ENCODE assay signal across 1 cellular context in genomic region chr4:74654230-74654681, GRCh38.
TF ChIP-seq lines count a peak whose summit lies in the region.

No MANE protein-coding gene starts in this region.

TF ChIP-seq in GM12878, 131 proteins besides CTCF, POLR2A, EP300 and RAD21 (continued from another document):
- no peak for TF ChIP-seq POLR2AphosphoS2 (IDR thresholded peaks at IDR 0.05; ENCODE audit: low read depth, low read length)
- TF ChIP-seq SIN3A (IDR thresholded peaks at IDR 0.05; ENCODE audit: low read depth, low read length), result no peak
- TF ChIP-seq JUNB (IDR thresholded peaks at IDR 0.05), result no peak
- TF ChIP-seq, protein P1, sequence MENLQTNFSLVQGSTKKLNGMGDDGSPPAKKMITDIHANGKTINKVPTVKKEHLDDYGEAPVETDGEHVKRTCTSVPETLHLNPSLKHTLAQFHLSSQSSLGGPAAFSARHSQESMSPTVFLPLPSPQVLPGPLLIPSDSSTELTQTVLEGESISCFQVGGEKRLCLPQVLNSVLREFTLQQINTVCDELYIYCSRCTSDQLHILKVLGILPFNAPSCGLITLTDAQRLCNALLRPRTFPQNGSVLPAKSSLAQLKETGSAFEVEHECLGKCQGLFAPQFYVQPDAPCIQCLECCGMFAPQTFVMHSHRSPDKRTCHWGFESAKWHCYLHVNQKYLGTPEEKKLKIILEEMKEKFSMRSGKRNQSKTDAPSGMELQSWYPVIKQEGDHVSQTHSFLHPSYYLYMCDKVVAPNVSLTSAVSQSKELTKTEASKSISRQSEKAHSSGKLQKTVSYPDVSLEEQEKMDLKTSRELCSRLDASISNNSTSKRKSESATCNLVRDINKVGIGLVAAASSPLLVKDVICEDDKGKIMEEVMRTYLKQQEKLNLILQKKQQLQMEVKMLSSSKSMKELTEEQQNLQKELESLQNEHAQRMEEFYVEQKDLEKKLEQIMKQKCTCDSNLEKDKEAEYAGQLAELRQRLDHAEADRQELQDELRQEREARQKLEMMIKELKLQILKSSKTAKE (IDR thresholded peaks at IDR 0.05; ENCODE audit: low read depth, poor library complexity, severe bottlenecking), result no peak
- no peak for TF ChIP-seq POLR2AphosphoS5 (IDR thresholded peaks at IDR 0.05; ENCODE audit: low read length)
- no peak for TF ChIP-seq RCOR1 (conservative IDR thresholded peaks at IDR 0.05; ENCODE audit: low read depth, low read length)
- TF ChIP-seq EGR1 (IDR thresholded peaks at IDR 0.05; ENCODE audit: borderline replicate concordance in 1 of 2, low read depth in 2 of 2, low read length in 2 of 2), result no peak
- TF ChIP-seq SREBF2 (IDR thresholded peaks at IDR 0.05; ENCODE audit: low read length), result no peak
- no peak for TF ChIP-seq RBBP5 (conservative IDR thresholded peaks at IDR 0.05)
- peak; percentile 77; the same call in 1 of the 2 replicates for TF ChIP-seq SPI1 (IDR thresholded peaks at IDR 0.05; ENCODE audit: borderline replicate concordance, insufficient read depth, low read depth, low read length)
- TF ChIP-seq KDM1A (IDR thresholded peaks at IDR 0.05; ENCODE audit: borderline replicate concordance), result no peak
- TF ChIP-seq SMAD5 (IDR thresholded peaks at IDR 0.05; ENCODE audit: low read depth), result no peak
- 0 out of 2 replicates have a peak, but pooled peaks have one; percentile 25 for TF ChIP-seq ZNF687 (IDR thresholded peaks at IDR 0.05)
- TF ChIP-seq SIX5 (IDR thresholded peaks at IDR 0.05; ENCODE audit: low read depth, low read length, severe bottlenecking), result no peak
- TF ChIP-seq BHLHE40 (IDR thresholded peaks at IDR 0.05; ENCODE audit: borderline replicate concordance in 1 of 2, low read depth in 2 of 2, low read length in 1 of 2), result peak; percentile 34 to 66; a peak in 1 of 4 replicates
- TF ChIP-seq MEF2B (IDR thresholded peaks at IDR 0.05; ENCODE audit: partially characterized antibody, poor library complexity, severe bottlenecking), result peak; percentile 42
- TF ChIP-seq TCF3 (IDR thresholded peaks at IDR 0.05; ENCODE audit: borderline replicate concordance, insufficient read depth, low read depth, low read length), result no peak
- no peak for TF ChIP-seq FOXK2 (IDR thresholded peaks at IDR 0.05)
- no peak for TF ChIP-seq JUND (IDR thresholded peaks at IDR 0.05; ENCODE audit: low read depth, low read length)
- peak; percentile 75 for TF ChIP-seq BMI1 (IDR thresholded peaks at IDR 0.05; ENCODE audit: borderline replicate concordance)
- TF ChIP-seq IKZF1 (conservative IDR thresholded peaks at IDR 0.05), result peak; percentile 85
- no peak for TF ChIP-seq BRCA1 (IDR thresholded peaks at IDR 0.05; ENCODE audit: low read depth, low read length)
- TF ChIP-seq MTA2 (IDR thresholded peaks at IDR 0.05; ENCODE audit: low read depth), result peak; percentile 94
- no peak; a peak in 1 of 4 replicates for TF ChIP-seq CEBPB (IDR thresholded peaks at IDR 0.05; ENCODE audit: borderline replicate concordance in 1 of 2, low read depth in 2 of 2, low read length in 2 of 2)
- no peak for TF ChIP-seq TAF1 (IDR thresholded peaks at IDR 0.05; ENCODE audit: borderline replicate concordance, low read depth, low read length)
- peak; percentile 63; the same call in 1 of the 2 replicates for TF ChIP-seq NBN (IDR thresholded peaks at IDR 0.05)
- no peak for TF ChIP-seq SUZ12 (IDR thresholded peaks at IDR 0.05; ENCODE audit: unreplicated experiment)
- no peak for TF ChIP-seq TBL1XR1 (IDR thresholded peaks at IDR 0.05; ENCODE audit: low read depth, low read length)
- TF ChIP-seq, protein P2, sequence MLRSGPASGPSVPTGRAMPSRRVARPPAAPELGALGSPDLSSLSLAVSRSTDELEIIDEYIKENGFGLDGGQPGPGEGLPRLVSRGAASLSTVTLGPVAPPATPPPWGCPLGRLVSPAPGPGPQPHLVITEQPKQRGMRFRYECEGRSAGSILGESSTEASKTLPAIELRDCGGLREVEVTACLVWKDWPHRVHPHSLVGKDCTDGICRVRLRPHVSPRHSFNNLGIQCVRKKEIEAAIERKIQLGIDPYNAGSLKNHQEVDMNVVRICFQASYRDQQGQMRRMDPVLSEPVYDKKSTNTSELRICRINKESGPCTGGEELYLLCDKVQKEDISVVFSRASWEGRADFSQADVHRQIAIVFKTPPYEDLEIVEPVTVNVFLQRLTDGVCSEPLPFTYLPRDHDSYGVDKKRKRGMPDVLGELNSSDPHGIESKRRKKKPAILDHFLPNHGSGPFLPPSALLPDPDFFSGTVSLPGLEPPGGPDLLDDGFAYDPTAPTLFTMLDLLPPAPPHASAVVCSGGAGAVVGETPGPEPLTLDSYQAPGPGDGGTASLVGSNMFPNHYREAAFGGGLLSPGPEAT (IDR thresholded peaks at IDR 0.05; ENCODE audit: low read depth), result peak; percentile 53; the same call in 1 of the 2 replicates
- TF ChIP-seq ZBED1 (IDR thresholded peaks at IDR 0.05; ENCODE audit: borderline replicate concordance), result no peak
- TF ChIP-seq, protein P3, sequence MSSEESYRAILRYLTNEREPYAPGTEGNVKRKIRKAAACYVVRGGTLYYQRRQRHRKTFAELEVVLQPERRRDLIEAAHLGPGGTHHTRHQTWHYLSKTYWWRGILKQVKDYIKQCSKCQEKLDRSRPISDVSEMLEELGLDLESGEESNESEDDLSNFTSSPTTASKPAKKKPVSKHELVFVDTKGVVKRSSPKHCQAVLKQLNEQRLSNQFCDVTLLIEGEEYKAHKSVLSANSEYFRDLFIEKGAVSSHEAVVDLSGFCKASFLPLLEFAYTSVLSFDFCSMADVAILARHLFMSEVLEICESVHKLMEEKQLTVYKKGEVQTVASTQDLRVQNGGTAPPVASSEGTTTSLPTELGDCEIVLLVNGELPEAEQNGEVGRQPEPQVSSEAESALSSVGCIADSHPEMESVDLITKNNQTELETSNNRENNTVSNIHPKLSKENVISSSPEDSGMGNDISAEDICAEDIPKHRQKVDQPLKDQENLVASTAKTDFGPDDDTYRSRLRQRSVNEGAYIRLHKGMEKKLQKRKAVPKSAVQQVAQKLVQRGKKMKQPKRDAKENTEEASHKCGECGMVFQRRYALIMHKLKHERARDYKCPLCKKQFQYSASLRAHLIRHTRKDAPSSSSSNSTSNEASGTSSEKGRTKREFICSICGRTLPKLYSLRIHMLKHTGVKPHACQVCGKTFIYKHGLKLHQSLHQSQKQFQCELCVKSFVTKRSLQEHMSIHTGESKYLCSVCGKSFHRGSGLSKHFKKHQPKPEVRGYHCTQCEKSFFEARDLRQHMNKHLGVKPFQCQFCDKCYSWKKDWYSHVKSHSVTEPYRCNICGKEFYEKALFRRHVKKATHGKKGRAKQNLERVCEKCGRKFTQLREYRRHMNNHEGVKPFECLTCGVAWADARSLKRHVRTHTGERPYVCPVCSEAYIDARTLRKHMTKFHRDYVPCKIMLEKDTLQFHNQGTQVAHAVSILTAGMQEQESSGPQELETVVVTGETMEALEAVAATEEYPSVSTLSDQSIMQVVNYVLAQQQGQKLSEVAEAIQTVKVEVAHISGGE (CRISPR knock-in tag; IDR thresholded peaks at IDR 0.05), result no peak
- peak; percentile 89 for TF ChIP-seq ATF7 (IDR thresholded peaks at IDR 0.05; ENCODE audit: low read depth)
- no peak for TF ChIP-seq GABPA (IDR thresholded peaks at IDR 0.05; ENCODE audit: low read depth)
- TF ChIP-seq, protein P4, sequence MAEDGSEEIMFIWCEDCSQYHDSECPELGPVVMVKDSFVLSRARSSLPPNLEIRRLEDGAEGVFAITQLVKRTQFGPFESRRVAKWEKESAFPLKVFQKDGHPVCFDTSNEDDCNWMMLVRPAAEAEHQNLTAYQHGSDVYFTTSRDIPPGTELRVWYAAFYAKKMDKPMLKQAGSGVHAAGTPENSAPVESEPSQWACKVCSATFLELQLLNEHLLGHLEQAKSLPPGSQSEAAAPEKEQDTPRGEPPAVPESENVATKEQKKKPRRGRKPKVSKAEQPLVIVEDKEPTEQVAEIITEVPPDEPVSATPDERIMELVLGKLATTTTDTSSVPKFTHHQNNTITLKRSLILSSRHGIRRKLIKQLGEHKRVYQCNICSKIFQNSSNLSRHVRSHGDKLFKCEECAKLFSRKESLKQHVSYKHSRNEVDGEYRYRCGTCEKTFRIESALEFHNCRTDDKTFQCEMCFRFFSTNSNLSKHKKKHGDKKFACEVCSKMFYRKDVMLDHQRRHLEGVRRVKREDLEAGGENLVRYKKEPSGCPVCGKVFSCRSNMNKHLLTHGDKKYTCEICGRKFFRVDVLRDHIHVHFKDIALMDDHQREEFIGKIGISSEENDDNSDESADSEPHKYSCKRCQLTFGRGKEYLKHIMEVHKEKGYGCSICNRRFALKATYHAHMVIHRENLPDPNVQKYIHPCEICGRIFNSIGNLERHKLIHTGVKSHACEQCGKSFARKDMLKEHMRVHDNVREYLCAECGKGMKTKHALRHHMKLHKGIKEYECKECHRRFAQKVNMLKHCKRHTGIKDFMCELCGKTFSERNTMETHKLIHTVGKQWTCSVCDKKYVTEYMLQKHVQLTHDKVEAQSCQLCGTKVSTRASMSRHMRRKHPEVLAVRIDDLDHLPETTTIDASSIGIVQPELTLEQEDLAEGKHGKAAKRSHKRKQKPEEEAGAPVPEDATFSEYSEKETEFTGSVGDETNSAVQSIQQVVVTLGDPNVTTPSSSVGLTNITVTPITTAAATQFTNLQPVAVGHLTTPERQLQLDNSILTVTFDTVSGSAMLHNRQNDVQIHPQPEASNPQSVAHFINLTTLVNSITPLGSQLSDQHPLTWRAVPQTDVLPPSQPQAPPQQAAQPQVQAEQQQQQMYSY (CRISPR knock-in tag; IDR thresholded peaks at IDR 0.05), result no peak
- TF ChIP-seq ZNF207 (IDR thresholded peaks at IDR 0.05; ENCODE audit: borderline replicate concordance), result no peak
- peak; percentile 92 for TF ChIP-seq BACH1 (IDR thresholded peaks at IDR 0.05; ENCODE audit: borderline replicate concordance)
- TF ChIP-seq IKZF2 (IDR thresholded peaks at IDR 0.05), result peak; percentile 90 to 96
- peak; percentile 95 for TF ChIP-seq DPF2 (IDR thresholded peaks at IDR 0.05)
- no peak for TF ChIP-seq SMC3 (IDR thresholded peaks at IDR 0.05; ENCODE audit: borderline replicate concordance, low read length)
- no peak for TF ChIP-seq PAX5 (IDR thresholded peaks at IDR 0.05; ENCODE audit: borderline replicate concordance, low read depth, low read length)
- TF ChIP-seq, protein P5, sequence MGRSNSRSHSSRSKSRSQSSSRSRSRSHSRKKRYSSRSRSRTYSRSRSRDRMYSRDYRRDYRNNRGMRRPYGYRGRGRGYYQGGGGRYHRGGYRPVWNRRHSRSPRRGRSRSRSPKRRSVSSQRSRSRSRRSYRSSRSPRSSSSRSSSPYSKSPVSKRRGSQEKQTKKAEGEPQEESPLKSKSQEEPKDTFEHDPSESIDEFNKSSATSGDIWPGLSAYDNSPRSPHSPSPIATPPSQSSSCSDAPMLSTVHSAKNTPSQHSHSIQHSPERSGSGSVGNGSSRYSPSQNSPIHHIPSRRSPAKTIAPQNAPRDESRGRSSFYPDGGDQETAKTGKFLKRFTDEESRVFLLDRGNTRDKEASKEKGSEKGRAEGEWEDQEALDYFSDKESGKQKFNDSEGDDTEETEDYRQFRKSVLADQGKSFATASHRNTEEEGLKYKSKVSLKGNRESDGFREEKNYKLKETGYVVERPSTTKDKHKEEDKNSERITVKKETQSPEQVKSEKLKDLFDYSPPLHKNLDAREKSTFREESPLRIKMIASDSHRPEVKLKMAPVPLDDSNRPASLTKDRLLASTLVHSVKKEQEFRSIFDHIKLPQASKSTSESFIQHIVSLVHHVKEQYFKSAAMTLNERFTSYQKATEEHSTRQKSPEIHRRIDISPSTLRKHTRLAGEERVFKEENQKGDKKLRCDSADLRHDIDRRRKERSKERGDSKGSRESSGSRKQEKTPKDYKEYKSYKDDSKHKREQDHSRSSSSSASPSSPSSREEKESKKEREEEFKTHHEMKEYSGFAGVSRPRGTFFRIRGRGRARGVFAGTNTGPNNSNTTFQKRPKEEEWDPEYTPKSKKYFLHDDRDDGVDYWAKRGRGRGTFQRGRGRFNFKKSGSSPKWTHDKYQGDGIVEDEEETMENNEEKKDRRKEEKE (IDR thresholded peaks at IDR 0.05), result no peak
- no peak for TF ChIP-seq YY1 (IDR thresholded peaks at IDR 0.05; ENCODE audit: low read depth, low read length)
- peak; percentile 68; the same call in 1 of the 2 replicates for TF ChIP-seq CHD2 (IDR thresholded peaks at IDR 0.05; ENCODE audit: borderline replicate concordance, low read depth, low read length)
TF ChIP-seq in GM12878: peak in this region for 15.
